In genomic region chr3:133747907-133748639, GRCh38 we compare ENCODE assay signal across 1 cellular context.
TF ChIP-seq lines count a peak whose summit lies in the region.

No MANE protein-coding gene starts in this region.

TF ChIP-seq in K562, 482 proteins besides CTCF, POLR2A, EP300 and RAD21 (continued from another document and continues in another):
- TF ChIP-seq TCF15 (CRISPR knock-in tag; IDR thresholded peaks at IDR 0.05): no peak
- no peak for TF ChIP-seq ZNF766 (CRISPR knock-in tag; conservative IDR thresholded peaks at IDR 0.05)
- no peak for TF ChIP-seq BRF1 (IDR thresholded peaks at IDR 0.05; ENCODE audit: borderline replicate concordance, extremely low read depth, insufficient read length)
- peak in 1 of 2 experiments; percentile 54; a peak in 2 of 4 replicates for TF ChIP-seq HDAC1 (IDR thresholded peaks at IDR 0.05)
- TF ChIP-seq ZNF124 (CRISPR knock-in tag; IDR thresholded peaks at IDR 0.05): no peak
- TF ChIP-seq CCAR2 (IDR thresholded peaks at IDR 0.05; ENCODE audit: low read depth, low read length): no peak
- TF ChIP-seq KAT7 (CRISPR knock-in tag; IDR thresholded peaks at IDR 0.05; ENCODE audit: borderline replicate concordance): no peak
- TF ChIP-seq TSHZ1 (CRISPR knock-in tag; IDR thresholded peaks at IDR 0.05): no peak
- TF ChIP-seq KLF10 (CRISPR knock-in tag; IDR thresholded peaks at IDR 0.05): no peak
- TF ChIP-seq, protein P1, sequence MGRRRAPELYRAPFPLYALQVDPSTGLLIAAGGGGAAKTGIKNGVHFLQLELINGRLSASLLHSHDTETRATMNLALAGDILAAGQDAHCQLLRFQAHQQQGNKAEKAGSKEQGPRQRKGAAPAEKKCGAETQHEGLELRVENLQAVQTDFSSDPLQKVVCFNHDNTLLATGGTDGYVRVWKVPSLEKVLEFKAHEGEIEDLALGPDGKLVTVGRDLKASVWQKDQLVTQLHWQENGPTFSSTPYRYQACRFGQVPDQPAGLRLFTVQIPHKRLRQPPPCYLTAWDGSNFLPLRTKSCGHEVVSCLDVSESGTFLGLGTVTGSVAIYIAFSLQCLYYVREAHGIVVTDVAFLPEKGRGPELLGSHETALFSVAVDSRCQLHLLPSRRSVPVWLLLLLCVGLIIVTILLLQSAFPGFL (CRISPR knock-in tag; IDR thresholded peaks at IDR 0.05): no peak
- TF ChIP-seq ATF7 (IDR thresholded peaks at IDR 0.05): peak; percentile 93
- 0 out of 2 replicates have a peak, but pooled peaks have one; percentile 14 for TF ChIP-seq CC2D1A (IDR thresholded peaks at IDR 0.05)
- no peak for TF ChIP-seq RBM34 (IDR thresholded peaks at IDR 0.05; ENCODE audit: borderline replicate concordance, insufficient read depth, low read length)
- peak; percentile 42 for TF ChIP-seq DACH1 (IDR thresholded peaks at IDR 0.05; ENCODE audit: partially characterized antibody)
- 0 out of 4 replicates have a peak, but pooled peaks of 1 of the 2 experiments have one; percentile 31 for TF ChIP-seq MAZ (CRISPR knock-in tag; conservative IDR thresholded peaks at IDR 0.05 in 1 of 2, IDR thresholded peaks at IDR 0.05 in 1 of 2)
- no peak for TF ChIP-seq SREBF2 (CRISPR knock-in tag; IDR thresholded peaks at IDR 0.05)
- no peak for TF ChIP-seq CSDE1 (IDR thresholded peaks at IDR 0.05)
- peak; percentile 66; the same call in 1 of the 2 replicates for TF ChIP-seq L3MBTL2 (IDR thresholded peaks at IDR 0.05)
- TF ChIP-seq EGR1 (conservative IDR thresholded peaks at IDR 0.05): 0 out of 2 replicates have a peak, but pooled peaks have one; percentile 26
- TF ChIP-seq ZFP91 (CRISPR knock-in tag; IDR thresholded peaks at IDR 0.05): no peak
- TF ChIP-seq RBBP5 (IDR thresholded peaks at IDR 0.05; ENCODE audit: borderline replicate concordance, insufficient read depth, low read length, poor library complexity, severe bottlenecking): no peak
- TF ChIP-seq ETV5 (CRISPR knock-in tag; IDR thresholded peaks at IDR 0.05; ENCODE audit: low read depth): no peak
- no peak for TF ChIP-seq ARID2 (IDR thresholded peaks at IDR 0.05)
- peak; percentile 65; the same call in 1 of the 2 replicates for TF ChIP-seq STAT5A (IDR thresholded peaks at IDR 0.05; ENCODE audit: borderline replicate concordance, low read length)
- peak; percentile 85 for TF ChIP-seq CBFA2T2 (conservative IDR thresholded peaks at IDR 0.05)
- peak; percentile 57 to 74; a peak in 3 of 4 replicates for TF ChIP-seq KDM1A (IDR thresholded peaks at IDR 0.05)
- TF ChIP-seq, protein P2, sequence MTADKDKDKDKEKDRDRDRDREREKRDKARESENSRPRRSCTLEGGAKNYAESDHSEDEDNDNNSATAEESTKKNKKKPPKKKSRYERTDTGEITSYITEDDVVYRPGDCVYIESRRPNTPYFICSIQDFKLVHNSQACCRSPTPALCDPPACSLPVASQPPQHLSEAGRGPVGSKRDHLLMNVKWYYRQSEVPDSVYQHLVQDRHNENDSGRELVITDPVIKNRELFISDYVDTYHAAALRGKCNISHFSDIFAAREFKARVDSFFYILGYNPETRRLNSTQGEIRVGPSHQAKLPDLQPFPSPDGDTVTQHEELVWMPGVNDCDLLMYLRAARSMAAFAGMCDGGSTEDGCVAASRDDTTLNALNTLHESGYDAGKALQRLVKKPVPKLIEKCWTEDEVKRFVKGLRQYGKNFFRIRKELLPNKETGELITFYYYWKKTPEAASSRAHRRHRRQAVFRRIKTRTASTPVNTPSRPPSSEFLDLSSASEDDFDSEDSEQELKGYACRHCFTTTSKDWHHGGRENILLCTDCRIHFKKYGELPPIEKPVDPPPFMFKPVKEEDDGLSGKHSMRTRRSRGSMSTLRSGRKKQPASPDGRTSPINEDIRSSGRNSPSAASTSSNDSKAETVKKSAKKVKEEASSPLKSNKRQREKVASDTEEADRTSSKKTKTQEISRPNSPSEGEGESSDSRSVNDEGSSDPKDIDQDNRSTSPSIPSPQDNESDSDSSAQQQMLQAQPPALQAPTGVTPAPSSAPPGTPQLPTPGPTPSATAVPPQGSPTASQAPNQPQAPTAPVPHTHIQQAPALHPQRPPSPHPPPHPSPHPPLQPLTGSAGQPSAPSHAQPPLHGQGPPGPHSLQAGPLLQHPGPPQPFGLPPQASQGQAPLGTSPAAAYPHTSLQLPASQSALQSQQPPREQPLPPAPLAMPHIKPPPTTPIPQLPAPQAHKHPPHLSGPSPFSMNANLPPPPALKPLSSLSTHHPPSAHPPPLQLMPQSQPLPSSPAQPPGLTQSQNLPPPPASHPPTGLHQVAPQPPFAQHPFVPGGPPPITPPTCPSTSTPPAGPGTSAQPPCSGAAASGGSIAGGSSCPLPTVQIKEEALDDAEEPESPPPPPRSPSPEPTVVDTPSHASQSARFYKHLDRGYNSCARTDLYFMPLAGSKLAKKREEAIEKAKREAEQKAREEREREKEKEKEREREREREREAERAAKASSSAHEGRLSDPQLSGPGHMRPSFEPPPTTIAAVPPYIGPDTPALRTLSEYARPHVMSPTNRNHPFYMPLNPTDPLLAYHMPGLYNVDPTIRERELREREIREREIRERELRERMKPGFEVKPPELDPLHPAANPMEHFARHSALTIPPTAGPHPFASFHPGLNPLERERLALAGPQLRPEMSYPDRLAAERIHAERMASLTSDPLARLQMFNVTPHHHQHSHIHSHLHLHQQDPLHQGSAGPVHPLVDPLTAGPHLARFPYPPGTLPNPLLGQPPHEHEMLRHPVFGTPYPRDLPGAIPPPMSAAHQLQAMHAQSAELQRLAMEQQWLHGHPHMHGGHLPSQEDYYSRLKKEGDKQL (CRISPR knock-in tag; IDR thresholded peaks at IDR 0.05; ENCODE audit: borderline replicate concordance): no peak
- TF ChIP-seq ARID4B (CRISPR knock-in tag; IDR thresholded peaks at IDR 0.05): no peak
- TF ChIP-seq SFPQ (IDR thresholded peaks at IDR 0.05; ENCODE audit: low read depth, low read length): no peak
- no peak for TF ChIP-seq PHB (CRISPR knock-in tag; IDR thresholded peaks at IDR 0.05)
- no peak; a peak in 1 of 3 replicates for TF ChIP-seq CBX3 (IDR thresholded peaks at IDR 0.05; ENCODE audit: borderline replicate concordance in 1 of 2, low read length in 2 of 2)
- no peak for TF ChIP-seq SOX6 (IDR thresholded peaks at IDR 0.05)
- peak; percentile 71; the same call in 1 of the 2 replicates for TF ChIP-seq SMAD4 (CRISPR knock-in tag; conservative IDR thresholded peaks at IDR 0.05)
- 0 out of 2 replicates have a peak, but pooled peaks have one; percentile 11 for TF ChIP-seq BHLHE40 (IDR thresholded peaks at IDR 0.05; ENCODE audit: low read length)
- no peak for TF ChIP-seq SMARCC2 (IDR thresholded peaks at IDR 0.05; ENCODE audit: low read depth)
- TF ChIP-seq EP400 (IDR thresholded peaks at IDR 0.05): 0 out of 2 replicates have a peak, but pooled peaks have one; percentile 36
- peak; percentile 62; the same call in 1 of the 2 replicates for TF ChIP-seq POLR2AphosphoS5 (IDR thresholded peaks at IDR 0.05; ENCODE audit: control insufficient read depth, insufficient read depth, low read depth, low read length)
- no peak for TF ChIP-seq MED1 (CRISPR knock-in tag; IDR thresholded peaks at IDR 0.05; ENCODE audit: borderline replicate concordance)
- no peak for TF ChIP-seq ARNT (IDR thresholded peaks at IDR 0.05)
